ENCODE assay signal across 11 cellular contexts in the genomic region with DNA sequence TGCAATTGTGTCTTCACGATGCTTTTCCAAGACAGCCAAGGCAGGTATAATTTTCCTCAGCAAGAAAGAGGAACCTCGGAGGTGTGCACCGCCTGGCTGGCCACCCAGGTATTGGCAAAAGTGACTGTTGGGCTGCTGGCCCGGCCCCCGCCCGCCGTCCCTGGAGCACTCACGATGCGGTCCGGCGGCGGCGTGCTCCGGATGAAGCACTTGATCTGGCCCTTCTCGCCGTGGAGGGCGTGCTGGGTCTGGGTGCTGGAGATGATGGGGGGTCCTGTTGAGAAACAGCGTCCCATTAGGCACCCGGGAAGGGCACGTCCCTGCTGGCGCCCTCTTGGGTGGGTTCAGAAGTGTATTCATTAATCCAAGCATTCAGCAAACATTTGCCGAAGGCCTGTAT.
DNase-seq lines count a peak whose midpoint lies in the region; ATAC-seq and TF ChIP-seq lines count a peak whose summit lies in the region.
"Had no signal": no experiment of that assay in that cellular context is flagged by ENCODE, and none has a peak within 500 bp of the region (broad histone marks: within the 10 kb centered on the region; RNA-seq: fewer than 3 reads in every experiment).

No MANE protein-coding gene starts in this region.

- no peak overlapping the region for H3K9ac ChIP-seq in PC-3 (ENCODE audit: low read length)
- H3K9ac ChIP-seq: GM23248 had no signal

- H3K79me2 ChIP-seq in GM23338 (replicated peaks; ENCODE audit: insufficient read depth): no peaks in the 10 kb centered on the region
- H3K79me2 ChIP-seq in PC-3 (ENCODE audit: low read length): no peaks in the 10 kb centered on the region

- H3K4me2 ChIP-seq in GM23338: peak overlapping the region; percentile 68
- H3K4me2 ChIP-seq in PC-3 (ENCODE audit: low read length): no peak overlapping the region

- H3K36me3 Mint-ChIP-seq in GM23338 (ENCODE audit: low read depth) (no peaks in the 10 kb centered on the region), nephron progenitor cell (ENCODE audit: low read depth) (no peaks in the 10 kb centered on the region)
- H3K36me3 Mint-ChIP-seq: CD8-positive, alpha-beta T cell had no signal

- CTCF ChIA-PET in PC-3 (lab: Charles Lee): interaction anchor here (0.6 to 1.4 kb wide), 3 partner anchors 41 to 130 kb away, joined by 3 to 13 read pairs (median 3); no protein-coding TSS in a partner anchor

- no peaks in the 10 kb centered on the region for H3K9me3 ChIP-seq in PC-3 (ENCODE audit: low read length)
- H3K9me3 ChIP-seq: SJSA1 had no signal

- H3K9me3 Mint-ChIP-seq in GM23338 (no peaks in the 10 kb centered on the region), nephron progenitor cell (no peaks in the 10 kb centered on the region)
- H3K9me3 Mint-ChIP-seq: CD8-positive, alpha-beta T cell had no signal

- no peaks in the 10 kb centered on the region for H3K27me3 ChIP-seq in GM23338 (ENCODE audit: insufficient read depth)
- H3K27me3 ChIP-seq in PC-3 (ENCODE audit: low read length): no peaks in the 10 kb centered on the region
- H3K27me3 ChIP-seq: SJSA1 had no signal

- H3F3A ChIP-seq in GM23338 (replicated peaks; ENCODE audit: low read depth) (no peaks in the 10 kb centered on the region; the same call in 1 of the 2 replicates), PC-3 (ENCODE audit: low read length, unreplicated experiment) (no peaks in the 10 kb centered on the region)

- H3K27me3 Mint-ChIP-seq in GM23338 (ENCODE audit: insufficient read depth, low read depth, poor library complexity) (peaks cover 7% of the 10 kb centered on the region), nephron progenitor cell (ENCODE audit: low read depth, poor library complexity) (peaks cover 22% of the 10 kb centered on the region)

- no peaks in the 10 kb centered on the region for H3K36me3 ChIP-seq in GM23338 (ENCODE audit: insufficient read depth)
- 0 out of 2 replicates have a peak, but pooled peaks cover 5% of the 10 kb centered on the region for H3K36me3 ChIP-seq in PC-3 (ENCODE audit: low read depth, low read length)
- H3K36me3 ChIP-seq: SJSA1 had no signal

- intact Hi-C loops in PC-3 (cut with micrococcal nuclease): loop anchor here (1.0 to 5.0 kb wide), 2 partner anchors 133 to 167 kb away; no protein-coding TSS in a partner anchor

- H3K4me1 Mint-ChIP-seq in GM23338 (peaks cover 33% of the 10 kb centered on the region), nephron progenitor cell (peaks cover 50% of the 10 kb centered on the region)

- no peak for DNase-seq in GM23338 (ENCODE audit: low spot score)
- no peak for DNase-seq in PC-3
- no peak for DNase-seq in nephron progenitor cell
- no peak for DNase-seq in mesenteric fat pad (ENCODE audit: low spot score)
- DNase-seq in DMS 273 (lab: John Stamatoyannopoulos, UW; ENCODE audit: unreplicated experiment): no peak
- no peak for DNase-seq in DMS153 (lab: John Stamatoyannopoulos, UW)
- no peak for DNase-seq in stimulated activated CD4-positive, alpha-beta T cell treated with anti-CD3 and anti-CD28 coated beads, Interleukin-2, amount 100 ng/mL, for 48 hours
- DNase-seq: NCI-H2171 had no signal

- H3K4me1 ChIP-seq in GM23338 (ENCODE audit: insufficient read depth): peaks cover 21% of the 10 kb centered on the region
- H3K4me1 ChIP-seq in PC-3 (ENCODE audit: insufficient read depth, low read length): peaks cover 5% of the 10 kb centered on the region; the same call in 1 of the 2 replicates
- H3K4me1 ChIP-seq: SJSA1 had no signal

- POLR2A ChIA-PET in PC-3 (lab: Charles Lee; ENCODE audit: unreplicated experiment): no interaction called here

- H3K4me3 ChIP-seq in GM23338 (no peak overlapping the region; the same call in 1 of the 2 replicates), PC-3 (ENCODE audit: low read length) (no peak overlapping the region)
- H3K4me3 ChIP-seq: GM23248, SJSA1 had no signal

- no peaks in the 10 kb centered on the region for H4K20me1 ChIP-seq in GM23338 (replicated peaks; ENCODE audit: insufficient read depth)
- no peaks in the 10 kb centered on the region for H4K20me1 ChIP-seq in PC-3 (ENCODE audit: low read length)

- H2AFZ ChIP-seq in GM23338 (peak overlapping the region; percentile 72), PC-3 (ENCODE audit: low read length) (peak overlapping the region; percentile 85; the same call in 1 of the 2 replicates)
- H2AFZ ChIP-seq: GM23248 had no signal

- no peak overlapping the region; the same call in 2 of the 3 replicates for H3K4me3 Mint-ChIP-seq in GM23338
- H3K4me3 Mint-ChIP-seq in nephron progenitor cell: peak overlapping the region; percentile 29
- H3K4me3 Mint-ChIP-seq: CD8-positive, alpha-beta T cell had no signal

- BruUV-seq in PC-3 (replicated peaks; lab: Mats Ljungman, UMichigan): no TSS peak

- H3K27ac Mint-ChIP-seq in GM23338: no peak overlapping the region
- no peak overlapping the region for H3K27ac Mint-ChIP-seq in nephron progenitor cell
- H3K27ac Mint-ChIP-seq: CD8-positive, alpha-beta T cell had no signal

- TF ChIP-seq CTCF in GM23338 (conservative IDR thresholded peaks at IDR 0.05; ENCODE audit: low read depth in 2 of 2): no peak
- no peak for TF ChIP-seq CTCF in PC-3 (conservative IDR thresholded peaks at IDR 0.05; ENCODE audit: low read depth, low read length)
- TF ChIP-seq CTCF in nephron progenitor cell (IDR thresholded peaks at IDR 0.05): no peak

- H3K9me2 ChIP-seq in GM23338 (ENCODE audit: insufficient read depth) (no peaks in the 10 kb centered on the region), PC-3 (replicated peaks; ENCODE audit: low read length) (no peaks in the 10 kb centered on the region)

- ATAC-seq in GM23338: peak; percentile 6
- no peak for ATAC-seq in PC-3

- H3K27ac ChIP-seq in GM23338 (ENCODE audit: low read depth) (no peak overlapping the region), PC-3 (ENCODE audit: low read length) (no peak overlapping the region)
- H3K27ac ChIP-seq: GM23248, SJSA1 had no signal

TF ChIP-seq in GM23338, 12 proteins besides CTCF, POLR2A, EP300 and RAD21 (continues in another document):
- TF ChIP-seq NANOG (IDR thresholded peaks at IDR 0.05; ENCODE audit: borderline replicate concordance) (no peak), ZNF331 (CRISPR knock-in tag; IDR thresholded peaks at IDR 0.05; ENCODE audit: low read depth) (no peak), STAT1 (IDR thresholded peaks at IDR 0.05; ENCODE audit: unreplicated experiment) (no peak), POLR2AphosphoS5 (IDR thresholded peaks at IDR 0.05; ENCODE audit: low read depth) (no peak), CREB1 (CRISPR knock-in tag; IDR thresholded peaks at IDR 0.05; ENCODE audit: low read depth) (no peak), EZH2phosphoT487 (IDR thresholded peaks at IDR 0.05; ENCODE audit: unreplicated experiment) (no peak), EZH2 (IDR thresholded peaks at IDR 0.05; ENCODE audit: low read depth, unreplicated experiment) (no peak)
- TF ChIP-seq, protein P1, sequence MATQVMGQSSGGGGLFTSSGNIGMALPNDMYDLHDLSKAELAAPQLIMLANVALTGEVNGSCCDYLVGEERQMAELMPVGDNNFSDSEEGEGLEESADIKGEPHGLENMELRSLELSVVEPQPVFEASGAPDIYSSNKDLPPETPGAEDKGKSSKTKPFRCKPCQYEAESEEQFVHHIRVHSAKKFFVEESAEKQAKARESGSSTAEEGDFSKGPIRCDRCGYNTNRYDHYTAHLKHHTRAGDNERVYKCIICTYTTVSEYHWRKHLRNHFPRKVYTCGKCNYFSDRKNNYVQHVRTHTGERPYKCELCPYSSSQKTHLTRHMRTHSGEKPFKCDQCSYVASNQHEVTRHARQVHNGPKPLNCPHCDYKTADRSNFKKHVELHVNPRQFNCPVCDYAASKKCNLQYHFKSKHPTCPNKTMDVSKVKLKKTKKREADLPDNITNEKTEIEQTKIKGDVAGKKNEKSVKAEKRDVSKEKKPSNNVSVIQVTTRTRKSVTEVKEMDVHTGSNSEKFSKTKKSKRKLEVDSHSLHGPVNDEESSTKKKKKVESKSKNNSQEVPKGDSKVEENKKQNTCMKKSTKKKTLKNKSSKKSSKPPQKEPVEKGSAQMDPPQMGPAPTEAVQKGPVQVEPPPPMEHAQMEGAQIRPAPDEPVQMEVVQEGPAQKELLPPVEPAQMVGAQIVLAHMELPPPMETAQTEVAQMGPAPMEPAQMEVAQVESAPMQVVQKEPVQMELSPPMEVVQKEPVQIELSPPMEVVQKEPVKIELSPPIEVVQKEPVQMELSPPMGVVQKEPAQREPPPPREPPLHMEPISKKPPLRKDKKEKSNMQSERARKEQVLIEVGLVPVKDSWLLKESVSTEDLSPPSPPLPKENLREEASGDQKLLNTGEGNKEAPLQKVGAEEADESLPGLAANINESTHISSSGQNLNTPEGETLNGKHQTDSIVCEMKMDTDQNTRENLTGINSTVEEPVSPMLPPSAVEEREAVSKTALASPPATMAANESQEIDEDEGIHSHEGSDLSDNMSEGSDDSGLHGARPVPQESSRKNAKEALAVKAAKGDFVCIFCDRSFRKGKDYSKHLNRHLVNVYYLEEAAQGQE (IDR thresholded peaks at IDR 0.05; ENCODE audit: unreplicated experiment): no peak
- TF ChIP-seq, protein P2, sequence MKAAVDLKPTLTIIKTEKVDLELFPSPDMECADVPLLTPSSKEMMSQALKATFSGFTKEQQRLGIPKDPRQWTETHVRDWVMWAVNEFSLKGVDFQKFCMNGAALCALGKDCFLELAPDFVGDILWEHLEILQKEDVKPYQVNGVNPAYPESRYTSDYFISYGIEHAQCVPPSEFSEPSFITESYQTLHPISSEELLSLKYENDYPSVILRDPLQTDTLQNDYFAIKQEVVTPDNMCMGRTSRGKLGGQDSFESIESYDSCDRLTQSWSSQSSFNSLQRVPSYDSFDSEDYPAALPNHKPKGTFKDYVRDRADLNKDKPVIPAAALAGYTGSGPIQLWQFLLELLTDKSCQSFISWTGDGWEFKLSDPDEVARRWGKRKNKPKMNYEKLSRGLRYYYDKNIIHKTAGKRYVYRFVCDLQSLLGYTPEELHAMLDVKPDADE (IDR thresholded peaks at IDR 0.05): no peak
